Comparison of ENCODE assay signal across 8 cellular contexts in genomic region chr10:73729781-73730152, GRCh38. TPM values are rescaled to one million over a fixed set of nuclear protein-coding genes. Genes with fewer than 3 reads are reported as not detected.
DNase-seq lines count a peak whose midpoint lies in the region; TF ChIP-seq lines count a peak whose summit lies in the region.
"Not testable (repeated sequence)": the region's sequence is repeated elsewhere in the genome, so short reads cannot be mapped to it uniquely, and the experiment has no call there.

No MANE protein-coding gene starts in this region.

- intact Hi-C loops in activated T-helper 1 cell treated with anti-CD3 and anti-CD28 coated beads, Interleukin-12 subunit alpha, Interleukin-12 subunit beta, Interleukin-2, Interleukin-4 antibody, amounts not matched to agents 30 ng/mL and 10 ng/mL and 1 ng/mL, durations not matched to agents 14 hours and 24 hours and 36 hours (cut with micrococcal nuclease) = loop anchor here (1.0 kb wide), 6 partner anchors 15 to 233 kb away; partner anchors contain the start of genes PPP3CB, SEC24C and ZSWIM8

- not testable (repeated sequence) for H4K8ac ChIP-seq in neuronal stem cell (ENCODE audit: low read depth, low read length)

- H2AK5ac ChIP-seq in neuronal stem cell (ENCODE audit: low read depth, low read length) = not testable (repeated sequence)

- H3K23ac ChIP-seq in neuronal stem cell (ENCODE audit: low read depth, low read length, poor library complexity) = not testable (repeated sequence)

- H3K27ac Mint-ChIP-seq in activated T-helper 1 cell treated with anti-CD3 and anti-CD28 coated beads, Interleukin-12 subunit alpha, Interleukin-12 subunit beta, Interleukin-2, Interleukin-4 antibody, amounts not matched to agents 30 ng/mL and 10 ng/mL and 1 ng/mL, durations not matched to agents 14 hours and 24 hours and 36 hours = peak overlapping the region; percentile 97

- not testable (repeated sequence) for H3K27me3 Mint-ChIP-seq in activated T-helper 1 cell treated with anti-CD3 and anti-CD28 coated beads, Interleukin-12 subunit alpha, Interleukin-12 subunit beta, Interleukin-2, Interleukin-4 antibody, amounts not matched to agents 30 ng/mL and 10 ng/mL and 1 ng/mL, durations not matched to agents 14 hours and 24 hours and 36 hours (ENCODE audit: insufficient read depth)

- no CpG with 5 or more reads among the region's 9 CpGs for WGBS in neuronal stem cell (ENCODE audit: extremely low coverage in 2 of 2, insufficient read length in 2 of 2, insufficient replicate concordance in 1 of 2), 2 donors

- H3K9me3 ChIP-seq in SJCRH30 (replicated peaks); iPS-15b (ENCODE audit: control insufficient read depth, insufficient read depth, low read length); neuronal stem cell (replicated peaks in 1 of 2; ENCODE audit: control insufficient read depth in 2 of 2, insufficient read depth in 1 of 2, low read depth in 1 of 2, low read length in 2 of 2): not testable (repeated sequence)

- not testable (repeated sequence) for H3K9me3 Mint-ChIP-seq in activated T-helper 1 cell treated with anti-CD3 and anti-CD28 coated beads, Interleukin-12 subunit alpha, Interleukin-12 subunit beta, Interleukin-2, Interleukin-4 antibody, amounts not matched to agents 30 ng/mL and 10 ng/mL and 1 ng/mL, durations not matched to agents 14 hours and 24 hours and 36 hours

- not testable (repeated sequence) for H3K18ac ChIP-seq in neuronal stem cell (ENCODE audit: low read length)

- H3K4me1 Mint-ChIP-seq in activated T-helper 1 cell treated with anti-CD3 and anti-CD28 coated beads, Interleukin-12 subunit alpha, Interleukin-12 subunit beta, Interleukin-2, Interleukin-4 antibody, amounts not matched to agents 30 ng/mL and 10 ng/mL and 1 ng/mL, durations not matched to agents 14 hours and 24 hours and 36 hours (ENCODE audit: low read depth) = peaks cover 10% of the 10 kb centered on the region

- H3K4me2 ChIP-seq in neuronal stem cell (ENCODE audit: insufficient read depth, low read length, poor library complexity, severe bottlenecking) = peak overlapping the region; percentile 58

- H3K9ac ChIP-seq in iPS-15b (ENCODE audit: low read depth, low read length) = peak overlapping the region; percentile 90
- not testable (repeated sequence) for H3K9ac ChIP-seq in neuronal stem cell (ENCODE audit: low read depth, low read length, poor library complexity)

- H4K91ac ChIP-seq in neuronal stem cell (ENCODE audit: low read depth, low read length, poor library complexity) = not testable (repeated sequence)

- not testable (repeated sequence) for H2BK12ac ChIP-seq in neuronal stem cell (ENCODE audit: low read length)

- not testable (repeated sequence) for DNase-seq in BJ (ENCODE audit: low read depth); neuronal stem cell (ENCODE audit: low spot score)
- DNase-seq in HL-60 (ENCODE audit: low read depth in 1 of 2, low spot score in 1 of 2) = peak in 1 of 2 experiments; percentile 49
- peak in 1 of 2 experiments; percentile 45 for DNase-seq in SJCRH30
- DNase-seq in activated T-helper 1 cell treated with anti-CD3 and anti-CD28 coated beads, Interleukin-12 subunit alpha, Interleukin-12 subunit beta, Interleukin-2, Interleukin-4 antibody, amounts not matched to agents 30 ng/mL and 10 ng/mL and 1 ng/mL, durations not matched to agents 14 hours and 24 hours and 36 hours (ENCODE audit: low spot score) = peak; percentile 26
- peak; percentile 58 for DNase-seq in dermis blood vessel endothelial cell
- peak; percentile 14 to 20 for DNase-seq in stimulated activated CD8-positive, alpha-beta memory T cell treated with anti-CD3 and anti-CD28 coated beads, Interleukin-4, amount 100 ng/mL, for 4 hours (ENCODE audit: low read depth in 2 of 2, low spot score in 1 of 2)

- not testable (repeated sequence) for TF ChIP-seq CTCF in BJ (IDR thresholded peaks at IDR 0.05; ENCODE audit: insufficient read depth, low read depth, low read length); HL-60 (IDR thresholded peaks at IDR 0.05; ENCODE audit: insufficient read depth, low read length)

- H3K4me3 ChIP-seq in BJ (ENCODE audit: low read depth, low read length) (peak overlapping the region; percentile 94), HL-60 (replicated peaks; ENCODE audit: insufficient read depth, low read length) (peak overlapping the region; percentile 85), SJCRH30 (peak overlapping the region; percentile 98), iPS-15b (ENCODE audit: low read depth, low read length) (peak overlapping the region; percentile 95), neuronal stem cell (ENCODE audit: low read length in 2 of 2) (peak overlapping the region; percentile 76 to 92)

- not testable (repeated sequence) for H3K14ac ChIP-seq in neuronal stem cell (ENCODE audit: low read length)

- not testable (repeated sequence) for H2BK5ac ChIP-seq in neuronal stem cell (ENCODE audit: low read length)

- H3K27ac ChIP-seq in HL-60 (replicated peaks) (peak overlapping the region; percentile 90), SJCRH30 (peak overlapping the region; percentile 80)
- H3K27ac ChIP-seq in neuronal stem cell (replicated peaks; ENCODE audit: low read length) = not testable (repeated sequence)

- peak overlapping the region; percentile 93 for H2AFZ ChIP-seq in neuronal stem cell (ENCODE audit: low read length)

- H3K4me3 Mint-ChIP-seq in activated T-helper 1 cell treated with anti-CD3 and anti-CD28 coated beads, Interleukin-12 subunit alpha, Interleukin-12 subunit beta, Interleukin-2, Interleukin-4 antibody, amounts not matched to agents 30 ng/mL and 10 ng/mL and 1 ng/mL, durations not matched to agents 14 hours and 24 hours and 36 hours = peak overlapping the region; percentile 95

- H3K36me3 ChIP-seq in BJ (ENCODE audit: control insufficient read depth, insufficient read depth, low read length) = peaks cover 18% of the 10 kb centered on the region
- H3K36me3 ChIP-seq in SJCRH30 = peaks cover 22% of the 10 kb centered on the region
- peaks cover 22% of the 10 kb centered on the region for H3K36me3 ChIP-seq in iPS-15b (ENCODE audit: control insufficient read depth, insufficient read depth, low read length)
- H3K36me3 ChIP-seq in neuronal stem cell (replicated peaks in 1 of 2; ENCODE audit: control insufficient read depth in 2 of 2, insufficient read depth in 2 of 2, low read length in 2 of 2) = peaks cover 13 to 54% of the 10 kb centered on the region in 2 donors

- CTCF ChIA-PET in BJ (lab: Yijun Ruan, JAX) = interaction anchor here (0.7 kb wide), 1 partner anchor 43 kb away, joined by 3 read pairs; no protein-coding TSS in a partner anchor

- H3K4me1 ChIP-seq in SJCRH30; iPS-15b (ENCODE audit: control insufficient read depth, insufficient read depth, low read length); neuronal stem cell (ENCODE audit: control insufficient read depth in 2 of 2, insufficient read depth in 1 of 2, low read depth in 1 of 2, low read length in 2 of 2): not testable (repeated sequence)

- H3K27me3 ChIP-seq in BJ (ENCODE audit: control insufficient read depth, insufficient read depth, low read length); HL-60 (ENCODE audit: insufficient read depth, poor library complexity, severe bottlenecking); SJCRH30; iPS-15b (ENCODE audit: control insufficient read depth, insufficient read depth, low read length); neuronal stem cell (ENCODE audit: control insufficient read depth in 3 of 3, insufficient read depth in 3 of 3, low read depth in 1 of 3, low read length in 3 of 3): not testable (repeated sequence)

- not testable (repeated sequence) for H2BK120ac ChIP-seq in neuronal stem cell (ENCODE audit: low read depth, low read length)

- peaks cover 17% of the 10 kb centered on the region for H3K79me1 ChIP-seq in neuronal stem cell (ENCODE audit: low read depth, low read length)

- H3K36me3 Mint-ChIP-seq in activated T-helper 1 cell treated with anti-CD3 and anti-CD28 coated beads, Interleukin-12 subunit alpha, Interleukin-12 subunit beta, Interleukin-2, Interleukin-4 antibody, amounts not matched to agents 30 ng/mL and 10 ng/mL and 1 ng/mL, durations not matched to agents 14 hours and 24 hours and 36 hours (ENCODE audit: low read depth) = peaks cover 20% of the 10 kb centered on the region

- H3K4ac ChIP-seq in neuronal stem cell (ENCODE audit: low read length) = not testable (repeated sequence)

- not testable (repeated sequence) for H2BK15ac ChIP-seq in neuronal stem cell (ENCODE audit: low read length)

- POLR2A ChIA-PET in BJ (lab: Charles Lee) = interaction anchor here (0.5 to 1.0 kb wide), 3 partner anchors 15 to 221 kb away, joined by 3 to 5 read pairs (median 3); partner anchors contain the start of gene SEC24C

RNA-seq across cellular contexts. Expression of gene SEC24C, which starts 14.4 kb away (rescaled TPM):
- polyA plus RNA-seq in BJ (2011; rRNA removed) = 72.6 and 92.2 TPM in 2 replicates
- polyA minus RNA-seq in BJ (2011; rRNA and poly(A)+ RNA removed) = 80.6 and 112 TPM in 2 replicates
- 89.4 and 92.2 TPM in 2 replicates for total RNA-seq in SJCRH30 (2014; rRNA removed; shearing (Covaris generic))
- 112 and 114 TPM in 2 replicates for total RNA-seq in activated T-helper 1 cell treated with anti-CD3 and anti-CD28 coated beads, Interleukin-12 subunit alpha, Interleukin-12 subunit beta, Interleukin-2, Interleukin-4 antibody, amounts not matched to agents 30 ng/mL and 10 ng/mL and 1 ng/mL, durations not matched to agents 14 hours and 24 hours and 36 hours
- 67.6 and 93.3 TPM in 2 replicates for total RNA-seq in dermis blood vessel endothelial cell
- 32.8 TPM for polyA plus RNA-seq in neuronal stem cell (2013, experiment 1 of 2)
- 33.4 TPM for polyA plus RNA-seq in neuronal stem cell (2013, experiment 2 of 2)

RNA-seq across cellular contexts. Expression of gene AGAP5, which starts 31.9 kb away (rescaled TPM):
- 3.3 and 4.0 TPM in 2 replicates for polyA plus RNA-seq in BJ (2011; rRNA removed)
- polyA minus RNA-seq in BJ (2011; rRNA and poly(A)+ RNA removed) = 2.4 and 3.1 TPM in 2 replicates
- total RNA-seq in SJCRH30 (2014; rRNA removed; shearing (Covaris generic)) = 2.2 and 2.7 TPM in 2 replicates
- total RNA-seq in activated T-helper 1 cell treated with anti-CD3 and anti-CD28 coated beads, Interleukin-12 subunit alpha, Interleukin-12 subunit beta, Interleukin-2, Interleukin-4 antibody, amounts not matched to agents 30 ng/mL and 10 ng/mL and 1 ng/mL, durations not matched to agents 14 hours and 24 hours and 36 hours = 10.2 and 11.0 TPM in 2 replicates
- 1.9 and 2.1 TPM in 2 replicates for total RNA-seq in dermis blood vessel endothelial cell
- 3.1 TPM for polyA plus RNA-seq in neuronal stem cell (2013, experiment 1 of 2)
- 3.4 TPM for polyA plus RNA-seq in neuronal stem cell (2013, experiment 2 of 2)

RNA-seq across cellular contexts. Expression of gene CHCHD1, which starts 52.1 kb away (rescaled TPM):
- polyA plus RNA-seq in BJ (2011; rRNA removed) = 14.3 and 35.4 TPM in 2 replicates
- 1.5 and 3.6 TPM in 2 replicates for polyA minus RNA-seq in BJ (2011; rRNA and poly(A)+ RNA removed)
- total RNA-seq in SJCRH30 (2014; rRNA removed; shearing (Covaris generic)) = 78.2 and 79.1 TPM in 2 replicates
- 30.9 and 33.5 TPM in 2 replicates for total RNA-seq in activated T-helper 1 cell treated with anti-CD3 and anti-CD28 coated beads, Interleukin-12 subunit alpha, Interleukin-12 subunit beta, Interleukin-2, Interleukin-4 antibody, amounts not matched to agents 30 ng/mL and 10 ng/mL and 1 ng/mL, durations not matched to agents 14 hours and 24 hours and 36 hours
- 18.2 and 19.4 TPM in 2 replicates for total RNA-seq in dermis blood vessel endothelial cell
- polyA plus RNA-seq in neuronal stem cell (2013, experiment 1 of 2) = 123 TPM
- 123 TPM for polyA plus RNA-seq in neuronal stem cell (2013, experiment 2 of 2)

RNA-seq across cellular contexts. Expression of gene ZSWIM8, which starts 55.6 kb away (rescaled TPM):
- polyA plus RNA-seq in BJ (2011; rRNA removed) = 39.3 and 82.0 TPM in 2 replicates
- polyA minus RNA-seq in BJ (2011; rRNA and poly(A)+ RNA removed) = 63.0 and 108 TPM in 2 replicates
- 36.5 and 41.1 TPM in 2 replicates for total RNA-seq in SJCRH30 (2014; rRNA removed; shearing (Covaris generic))
- total RNA-seq in activated T-helper 1 cell treated with anti-CD3 and anti-CD28 coated beads, Interleukin-12 subunit alpha, Interleukin-12 subunit beta, Interleukin-2, Interleukin-4 antibody, amounts not matched to agents 30 ng/mL and 10 ng/mL and 1 ng/mL, durations not matched to agents 14 hours and 24 hours and 36 hours = 54.2 and 56.3 TPM in 2 replicates
- 66.4 and 71.8 TPM in 2 replicates for total RNA-seq in dermis blood vessel endothelial cell
- 39.1 TPM for polyA plus RNA-seq in neuronal stem cell (2013, experiment 1 of 2)
- polyA plus RNA-seq in neuronal stem cell (2013, experiment 2 of 2) = 45.8 TPM
